Comparison of ENCODE assay signal across 12 cellular contexts in genomic region chr1:183080406-183080805, GRCh38. TPM values are rescaled to one million over a fixed set of nuclear protein-coding genes. Genes with fewer than 3 reads are reported as not detected.
DNase-seq lines count a peak whose midpoint lies in the region; ATAC-seq and TF ChIP-seq lines count a peak whose summit lies in the region.
"Had no signal": no experiment of that assay in that cellular context is flagged by ENCODE, and none has a peak within 500 bp of the region (broad histone marks: within the 10 kb centered on the region; RNA-seq: fewer than 3 reads in every experiment).

No MANE protein-coding gene starts in this region.

- TF ChIP-seq CTCF in AG10803 (conservative IDR thresholded peaks at IDR 0.05; ENCODE audit: low read length), result no peak
- TF ChIP-seq CTCF in Loucy (conservative IDR thresholded peaks at IDR 0.05; ENCODE audit: low read length), result no peak
- no peak for TF ChIP-seq CTCF in mucosa of descending colon (IDR thresholded peaks at IDR 0.05)
- no peak for TF ChIP-seq CTCF in WERI-Rb-1 (IDR thresholded peaks at IDR 0.05; ENCODE audit: low read depth, low read length)

- no peaks in the 10 kb centered on the region for H3K4me1 Mint-ChIP-seq in activated T-helper 2 cell treated with anti-CD3 and anti-CD28 coated beads, Interferon-gamma antibody, Interleukin-2, Interleukin-4, amounts not matched to agents 10 μg/mL and 5 μg/mL and 100 μg/mL, durations not matched to agents 14 hours and 24 hours and 36 hours (ENCODE audit: low read depth)
- H3K4me1 Mint-ChIP-seq: activated CD8-positive, alpha-beta memory T cell treated with anti-CD3 and anti-CD28 coated beads, Interleukin-2, amount 10 ng/mL, durations not matched to agents 7 days and 5 days had no signal

- H3K27me3 ChIP-seq in Loucy (ENCODE audit: insufficient read depth, low read length, poor library complexity, severe bottlenecking), result no peaks in the 10 kb centered on the region
- H3K27me3 ChIP-seq in WERI-Rb-1 (ENCODE audit: insufficient read depth, low read depth, severe bottlenecking), result no peaks in the 10 kb centered on the region
- H3K27me3 ChIP-seq: gastroesophageal sphincter had no signal

- H3K4me1 ChIP-seq in Loucy (ENCODE audit: insufficient read depth, low read length, poor library complexity, severe bottlenecking), result peaks cover 8% of the 10 kb centered on the region
- peaks cover 3% of the 10 kb centered on the region for H3K4me1 ChIP-seq in mucosa of descending colon (ENCODE audit: low read depth)

- H3K36me3 Mint-ChIP-seq in activated T-helper 2 cell treated with anti-CD3 and anti-CD28 coated beads, Interferon-gamma antibody, Interleukin-2, Interleukin-4, amounts not matched to agents 10 μg/mL and 5 μg/mL and 100 μg/mL, durations not matched to agents 14 hours and 24 hours and 36 hours (ENCODE audit: low read depth), result no peaks in the 10 kb centered on the region
- H3K36me3 Mint-ChIP-seq: activated CD8-positive, alpha-beta memory T cell treated with anti-CD3 and anti-CD28 coated beads, Interleukin-2, amount 10 ng/mL, durations not matched to agents 7 days and 5 days had no signal

- no peaks in the 10 kb centered on the region for H3K36me3 ChIP-seq in Loucy (ENCODE audit: insufficient read depth, low read length)
- H3K36me3 ChIP-seq in mucosa of descending colon (ENCODE audit: low read depth), result no peaks in the 10 kb centered on the region
- no peaks in the 10 kb centered on the region for H3K36me3 ChIP-seq in WERI-Rb-1
- H3K36me3 ChIP-seq: gastroesophageal sphincter had no signal

- H3K27ac ChIP-seq in WERI-Rb-1, result no peak overlapping the region
- H3K27ac ChIP-seq: gastroesophageal sphincter had no signal

- H3K4me3 ChIP-seq in AG10803 (ENCODE audit: low read length) (no peak overlapping the region), Loucy (ENCODE audit: low read length, poor library complexity, severe bottlenecking) (no peak overlapping the region), mucosa of descending colon (no peak overlapping the region), WERI-Rb-1 (ENCODE audit: low read depth, low read length) (no peak overlapping the region)
- H3K4me3 ChIP-seq: gastroesophageal sphincter had no signal

- H3K27me3 Mint-ChIP-seq in activated T-helper 2 cell treated with anti-CD3 and anti-CD28 coated beads, Interferon-gamma antibody, Interleukin-2, Interleukin-4, amounts not matched to agents 10 μg/mL and 5 μg/mL and 100 μg/mL, durations not matched to agents 14 hours and 24 hours and 36 hours (ENCODE audit: low read depth), result peaks cover 5% of the 10 kb centered on the region

- H3K9me3 ChIP-seq in Loucy (ENCODE audit: insufficient read depth, low read depth, low read length) (no peaks in the 10 kb centered on the region), mucosa of descending colon (no peaks in the 10 kb centered on the region), WERI-Rb-1 (ENCODE audit: severe bottlenecking) (no peaks in the 10 kb centered on the region)
- H3K9me3 ChIP-seq: gastroesophageal sphincter had no signal

- H3K9ac ChIP-seq in Loucy (ENCODE audit: low read depth, low read length, poor library complexity, severe bottlenecking), result no peak overlapping the region

- no peak overlapping the region for H3K4me3 Mint-ChIP-seq in activated T-helper 2 cell treated with anti-CD3 and anti-CD28 coated beads, Interferon-gamma antibody, Interleukin-2, Interleukin-4, amounts not matched to agents 10 μg/mL and 5 μg/mL and 100 μg/mL, durations not matched to agents 14 hours and 24 hours and 36 hours (ENCODE audit: low read depth)
- H3K4me3 Mint-ChIP-seq: activated CD8-positive, alpha-beta memory T cell treated with anti-CD3 and anti-CD28 coated beads, Interleukin-2, amount 10 ng/mL, durations not matched to agents 7 days and 5 days; B cell had no signal

- no peaks in the 10 kb centered on the region for H3K9me2 ChIP-seq in Loucy (replicated peaks; ENCODE audit: low read depth, low read length)

- intact Hi-C loops in mucosa of descending colon (cut with DNase I, micrococcal nuclease), result no loop called here
- intact Hi-C loops in activated T-helper 2 cell treated with anti-CD3 and anti-CD28 coated beads, Interferon-gamma antibody, Interleukin-2, Interleukin-4, amounts not matched to agents 10 μg/mL and 5 μg/mL and 100 μg/mL, durations not matched to agents 14 hours and 24 hours and 36 hours (cut with micrococcal nuclease), result no loop called here

- H3K27ac Mint-ChIP-seq in activated T-helper 2 cell treated with anti-CD3 and anti-CD28 coated beads, Interferon-gamma antibody, Interleukin-2, Interleukin-4, amounts not matched to agents 10 μg/mL and 5 μg/mL and 100 μg/mL, durations not matched to agents 14 hours and 24 hours and 36 hours, result no peak overlapping the region
- H3K27ac Mint-ChIP-seq: activated CD8-positive, alpha-beta memory T cell treated with anti-CD3 and anti-CD28 coated beads, Interleukin-2, amount 10 ng/mL, durations not matched to agents 7 days and 5 days; B cell had no signal

- H3K79me2 ChIP-seq in Loucy (ENCODE audit: insufficient read depth, low read length), result no peaks in the 10 kb centered on the region

- no peak overlapping the region for H3K4me2 ChIP-seq in Loucy (ENCODE audit: low read depth, low read length, poor library complexity, severe bottlenecking)

- no peaks in the 10 kb centered on the region for H4K20me1 ChIP-seq in Loucy (ENCODE audit: insufficient read depth, low read length, poor library complexity, severe bottlenecking)

- ATAC-seq in mucosa of descending colon (peak; percentile 18), HG02678 (IDR thresholded peaks at IDR 0.05; ENCODE audit: unreplicated experiment) (no peak)
- ATAC-seq: activated CD8-positive, alpha-beta memory T cell treated with anti-CD3 and anti-CD28 coated beads, Interleukin-2, amount 10 ng/mL, durations not matched to agents 7 days and 5 days; gastroesophageal sphincter had no signal

- DNase-seq in AG10803 (ENCODE audit: low read depth), result peak; percentile 36
- DNase-seq in astrocyte of the hippocampus (ENCODE audit: low read depth, low spot score), result peak; percentile 39
- no peak for DNase-seq in mucosa of descending colon
- DNase-seq in NCI-H748 treated with DMSO at 0.1 percent for 48 hours (lab: John Stamatoyannopoulos, UW), result no peak
- DNase-seq in activated T-helper 2 cell treated with anti-CD3 and anti-CD28 coated beads, Interferon-gamma antibody, Interleukin-2, Interleukin-4, amounts not matched to agents 10 μg/mL and 5 μg/mL and 100 μg/mL, durations not matched to agents 14 hours and 24 hours and 36 hours (ENCODE audit: low spot score), result no peak
- DNase-seq in WERI-Rb-1, result no peak
- DNase-seq: activated CD8-positive, alpha-beta memory T cell treated with anti-CD3 and anti-CD28 coated beads, Interleukin-2, amount 10 ng/mL, durations not matched to agents 7 days and 5 days; kidney glomerular epithelial cell had no signal

- peak overlapping the region; percentile 9; the same call in 1 of the 2 replicates for H2AFZ ChIP-seq in Loucy (ENCODE audit: low read length)

- H3K9me3 Mint-ChIP-seq in activated T-helper 2 cell treated with anti-CD3 and anti-CD28 coated beads, Interferon-gamma antibody, Interleukin-2, Interleukin-4, amounts not matched to agents 10 μg/mL and 5 μg/mL and 100 μg/mL, durations not matched to agents 14 hours and 24 hours and 36 hours, result no peaks in the 10 kb centered on the region

- H3F3A ChIP-seq in Loucy (ENCODE audit: low read depth), result no peaks in the 10 kb centered on the region

RNA-seq across cellular contexts. Expression of gene LAMC1, which starts 57.2 kb away (rescaled TPM):
- total RNA-seq in mucosa of descending colon, result 100 to 1,000 TPM in 1 of 3 donors, 10 to 100 TPM in 2; 22.5 to 137 (median 46.7) TPM
- total RNA-seq in activated T-helper 2 cell treated with anti-CD3 and anti-CD28 coated beads, Interferon-gamma antibody, Interleukin-2, Interleukin-4, amounts not matched to agents 10 μg/mL and 5 μg/mL and 100 μg/mL, durations not matched to agents 14 hours and 24 hours and 36 hours, result 0.05 and 0.39 TPM in 2 replicates

Comparison
In these comparisons a context has a peak if more than half of its experiments do, and no peak if none do; other contexts are left out.
1. DNase-seq: peak in AG10803 (single experiment) and astrocyte of the hippocampus (single experiment); none in mucosa of descending colon (0 of 3), NCI-H748 treated with DMSO at 0.1 percent for 48 hours (single experiment), activated T-helper 2 cell treated with anti-CD3 and anti-CD28 coated beads, Interferon-gamma antibody, Interleukin-2, Interleukin-4, amounts not matched to agents 10 μg/mL and 5 μg/mL and 100 μg/mL, durations not matched to agents 14 hours and 24 hours and 36 hours (single experiment) and WERI-Rb-1 (single experiment).
2. RNA of gene LAMC1, which starts 57.2 kb away (total RNA-seq): 22.5 to 137 TPM in mucosa of descending colon; 0.05 to 0.39 TPM in activated T-helper 2 cell treated with anti-CD3 and anti-CD28 coated beads, Interferon-gamma antibody, Interleukin-2, Interleukin-4, amounts not matched to agents 10 μg/mL and 5 μg/mL and 100 μg/mL, durations not matched to agents 14 hours and 24 hours and 36 hours; every median in the first group is over 10 times any median in the second.